Comparison of ENCODE assay signal across 2 cellular contexts in genomic region chr17:39001703-39002637, GRCh38.
TF ChIP-seq lines count a peak whose summit lies in the region.

No MANE protein-coding gene starts in this region.

TF ChIP-seq in HepG2, 621 proteins besides CTCF, POLR2A, EP300 and RAD21 (continued from another document and continues in another):
- TF ChIP-seq THRA (CRISPR knock-in tag; IDR thresholded peaks at IDR 0.05; ENCODE audit: borderline replicate concordance) (no peak), MXD4 (CRISPR knock-in tag; IDR thresholded peaks at IDR 0.05) (no peak), ZNF672 (CRISPR knock-in tag; IDR thresholded peaks at IDR 0.05) (no peak), DZIP1 (CRISPR knock-in tag; IDR thresholded peaks at IDR 0.05) (no peak), AHDC1 (CRISPR knock-in tag; IDR thresholded peaks at IDR 0.05; ENCODE audit: borderline replicate concordance) (no peak), ZSCAN22 (CRISPR knock-in tag; IDR thresholded peaks at IDR 0.05) (no peak), ZMAT5 (CRISPR knock-in tag; IDR thresholded peaks at IDR 0.05; ENCODE audit: borderline replicate concordance, low read depth) (no peak)
- TF ChIP-seq, protein P1, sequence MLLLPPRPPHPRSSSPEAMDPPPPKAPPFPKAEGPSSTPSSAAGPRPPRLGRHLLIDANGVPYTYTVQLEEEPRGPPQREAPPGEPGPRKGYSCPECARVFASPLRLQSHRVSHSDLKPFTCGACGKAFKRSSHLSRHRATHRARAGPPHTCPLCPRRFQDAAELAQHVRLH (CRISPR knock-in tag; IDR thresholded peaks at IDR 0.05; ENCODE audit: borderline replicate concordance, low read depth): no peak
- TF ChIP-seq, protein P2, sequence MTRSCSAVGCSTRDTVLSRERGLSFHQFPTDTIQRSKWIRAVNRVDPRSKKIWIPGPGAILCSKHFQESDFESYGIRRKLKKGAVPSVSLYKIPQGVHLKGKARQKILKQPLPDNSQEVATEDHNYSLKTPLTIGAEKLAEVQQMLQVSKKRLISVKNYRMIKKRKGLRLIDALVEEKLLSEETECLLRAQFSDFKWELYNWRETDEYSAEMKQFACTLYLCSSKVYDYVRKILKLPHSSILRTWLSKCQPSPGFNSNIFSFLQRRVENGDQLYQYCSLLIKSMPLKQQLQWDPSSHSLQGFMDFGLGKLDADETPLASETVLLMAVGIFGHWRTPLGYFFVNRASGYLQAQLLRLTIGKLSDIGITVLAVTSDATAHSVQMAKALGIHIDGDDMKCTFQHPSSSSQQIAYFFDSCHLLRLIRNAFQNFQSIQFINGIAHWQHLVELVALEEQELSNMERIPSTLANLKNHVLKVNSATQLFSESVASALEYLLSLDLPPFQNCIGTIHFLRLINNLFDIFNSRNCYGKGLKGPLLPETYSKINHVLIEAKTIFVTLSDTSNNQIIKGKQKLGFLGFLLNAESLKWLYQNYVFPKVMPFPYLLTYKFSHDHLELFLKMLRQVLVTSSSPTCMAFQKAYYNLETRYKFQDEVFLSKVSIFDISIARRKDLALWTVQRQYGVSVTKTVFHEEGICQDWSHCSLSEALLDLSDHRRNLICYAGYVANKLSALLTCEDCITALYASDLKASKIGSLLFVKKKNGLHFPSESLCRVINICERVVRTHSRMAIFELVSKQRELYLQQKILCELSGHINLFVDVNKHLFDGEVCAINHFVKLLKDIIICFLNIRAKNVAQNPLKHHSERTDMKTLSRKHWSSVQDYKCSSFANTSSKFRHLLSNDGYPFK (CRISPR knock-in tag; IDR thresholded peaks at IDR 0.05; ENCODE audit: borderline replicate concordance): no peak

TF ChIP-seq in SK-N-SH, 30 proteins besides CTCF, POLR2A, EP300 and RAD21 (continued from another document):
- TF ChIP-seq RFX5 (IDR thresholded peaks at IDR 0.05; ENCODE audit: low read length) (no peak), GABPA (IDR thresholded peaks at IDR 0.05; ENCODE audit: low read depth) (no peak), USF1 (IDR thresholded peaks at IDR 0.05; ENCODE audit: borderline replicate concordance, low read depth) (no peak), FOXM1 (IDR thresholded peaks at IDR 0.05; ENCODE audit: low read depth) (no peak), MEF2A (IDR thresholded peaks at IDR 0.05; ENCODE audit: borderline replicate concordance, low read depth) (no peak), CHD2 (IDR thresholded peaks at IDR 0.05; ENCODE audit: low read length, partially characterized antibody) (no peak), FOSL2 (IDR thresholded peaks at IDR 0.05; ENCODE audit: borderline replicate concordance, low read depth) (no peak), NFIC (IDR thresholded peaks at IDR 0.05; ENCODE audit: borderline replicate concordance) (no peak), YY1 (IDR thresholded peaks at IDR 0.05; ENCODE audit: low read depth) (no peak), PBX3 (IDR thresholded peaks at IDR 0.05) (no peak)
